Comparison of ENCODE assay signal across 21 cellular contexts in genomic region chr1:2819831-2820730, GRCh38. TPM values are rescaled to one million over a fixed set of nuclear protein-coding genes. Genes with fewer than 3 reads are reported as not detected.
DNase-seq lines count a peak whose midpoint lies in the region; ATAC-seq, FAIRE-seq and TF ChIP-seq lines count a peak whose summit lies in the region.
"Had no signal": no experiment of that assay in that cellular context is flagged by ENCODE, and none has a peak within 500 bp of the region (broad histone marks: within the 10 kb centered on the region; RNA-seq: fewer than 3 reads in every experiment).

No MANE protein-coding gene starts in this region.

- H3K18ac ChIP-seq in trophoblast cell (ENCODE audit: low read length) = no peak overlapping the region

- no peaks in the 10 kb centered on the region for H3K27me3 Mint-ChIP-seq in chondrocyte (ENCODE audit: low read depth)

- no peaks in the 10 kb centered on the region for H3K4me1 Mint-ChIP-seq in chondrocyte (ENCODE audit: low read depth)

- H3K36me3 ChIP-seq in kidney (ENCODE audit: control insufficient read depth in 1 of 2, insufficient read depth in 2 of 2, low read length in 2 of 2) (no peaks in the 10 kb centered on the region), trophoblast cell (ENCODE audit: control insufficient read depth in 1 of 2, insufficient read depth in 2 of 2, low read length in 2 of 2) (no peaks in the 10 kb centered on the region)
- H3K36me3 ChIP-seq: HAP-1 had no signal

- H3K9ac ChIP-seq in kidney (ENCODE audit: low read length in 2 of 2) (no peak overlapping the region), trophoblast cell (ENCODE audit: low read length) (no peak overlapping the region)
- H3K9ac ChIP-seq: GM23248 had no signal

- H3K27ac Mint-ChIP-seq in chondrocyte (ENCODE audit: unreplicated experiment) = no peak overlapping the region
- H3K27ac Mint-ChIP-seq: CD4-positive, alpha-beta T cell had no signal

- H3K27ac ChIP-seq in kidney (ENCODE audit: low read depth in 2 of 2, low read length in 2 of 2) (no peak overlapping the region), trophoblast cell (ENCODE audit: low read depth, low read length) (no peak overlapping the region)
- H3K27ac ChIP-seq: 22Rv1, A549, C4-2B, GM23248, HL-60 had no signal

- H3K9me3 Mint-ChIP-seq in chondrocyte (ENCODE audit: low read depth) = peaks cover 23% of the 10 kb centered on the region
- H3K9me3 Mint-ChIP-seq: CD4-positive, alpha-beta T cell had no signal

- no peak overlapping the region for H2BK12ac ChIP-seq in trophoblast cell (ENCODE audit: low read length)

- H3K79me1 ChIP-seq in trophoblast cell (ENCODE audit: low read length) = no peaks in the 10 kb centered on the region

- H3K9me3 ChIP-seq in kidney (ENCODE audit: control insufficient read depth in 1 of 2, low read length in 2 of 2) = no peaks in the 10 kb centered on the region
- H3K9me3 ChIP-seq in trophoblast cell (ENCODE audit: insufficient read depth, low read depth, low read length) = peaks cover 73% of the 10 kb centered on the region
- H3K9me3 ChIP-seq: A549, Caco-2, HAP-1 had no signal

- H3K4me3 ChIP-seq in kidney (ENCODE audit: low read length in 2 of 2) = no peak overlapping the region
- peak overlapping the region; percentile 38 for H3K4me3 ChIP-seq in trophoblast cell (ENCODE audit: low read depth, low read length)
- H3K4me3 ChIP-seq: A549, GM23248, HAP-1 had no signal

- FAIRE-seq in kidney (lab: Jason Lieb, UNC) = no peak
- FAIRE-seq: A549, D721Med, G401.6, GM12892, GM18507 had no signal

- intact Hi-C loops in Right ventricle myocardium inferior (cut with DNase I) (no loop called here), cardiac septum (cut with DNase I) (no loop called here), kidney (cut with DNase I) (no loop called here)

- no peak for ATAC-seq in Right ventricle myocardium inferior
- ATAC-seq: A549 had no signal

- no CpG with 5 or more reads among the region's 31 CpGs for WGBS in trophoblast cell (ENCODE audit: extremely low coverage, insufficient coverage, insufficient read length)

- H3K4me2 ChIP-seq in trophoblast cell (ENCODE audit: low read length) = no peak overlapping the region
- H3K4me2 ChIP-seq: A549 had no signal

- no peak overlapping the region for H3K4me3 Mint-ChIP-seq in chondrocyte (ENCODE audit: unreplicated experiment)
- H3K4me3 Mint-ChIP-seq: CD4-positive, alpha-beta T cell had no signal

- H2BK120ac ChIP-seq in trophoblast cell (ENCODE audit: insufficient read depth, low read length, poor library complexity) = no peak overlapping the region

- no peak overlapping the region for H2AFZ ChIP-seq in trophoblast cell (ENCODE audit: insufficient read depth, low read length, poor library complexity)
- H2AFZ ChIP-seq: GM23248 had no signal

- H2BK5ac ChIP-seq in trophoblast cell (ENCODE audit: low read depth, low read length, poor library complexity) = no peak overlapping the region

- no peaks in the 10 kb centered on the region for H3K27me3 ChIP-seq in trophoblast cell (ENCODE audit: insufficient read depth, low read length)

- no peak overlapping the region for H4K91ac ChIP-seq in trophoblast cell (ENCODE audit: low read depth, low read length)

- TF ChIP-seq CTCF in chondrocyte (IDR thresholded peaks at IDR 0.05) (no peak), kidney (IDR thresholded peaks at IDR 0.05; ENCODE audit: borderline replicate concordance, extremely low read depth, insufficient read depth) (no peak)

- H3K23ac ChIP-seq in trophoblast cell (ENCODE audit: low read length) = no peak overlapping the region

- no peak overlapping the region for H4K12ac ChIP-seq in trophoblast cell (ENCODE audit: low read depth, low read length)

- H3K36me3 Mint-ChIP-seq in chondrocyte (ENCODE audit: low read depth) = no peaks in the 10 kb centered on the region

- no peak overlapping the region for H2AK5ac ChIP-seq in trophoblast cell (ENCODE audit: low read length)

- DNase-seq in Right ventricle myocardium inferior (ENCODE audit: missing footprints) (peak; percentile 28), cardiac septum (ENCODE audit: low spot score) (no peak), chondrocyte (ENCODE audit: low spot score) (peak; percentile 70), kidney (peak; percentile 56), trophoblast cell (no peak), epidermal melanocyte (ENCODE audit: insufficient read length, low spot score) (no peak), NCI-H128 (lab: John Stamatoyannopoulos, UW; ENCODE audit: unreplicated experiment) (no peak)
- DNase-seq in stimulated activated naive CD4-positive, alpha-beta T cell treated with Interleukin-2 at 50 U/mL for 16 hours (lab: John Stamatoyannopoulos, UW) = no peak
- DNase-seq: AML-193; Caco-2; CD4-positive, alpha-beta T cell; GM23248 had no signal

- no peaks in the 10 kb centered on the region for H3K79me2 ChIP-seq in trophoblast cell (ENCODE audit: control insufficient read depth, insufficient read depth, low read length, poor library complexity)

- H3K14ac ChIP-seq in trophoblast cell (ENCODE audit: low read length) = no peak overlapping the region

- peaks cover 0 to 2% of the 10 kb centered on the region in 2 donors for H3K4me1 ChIP-seq in kidney (ENCODE audit: control insufficient read depth in 1 of 2, insufficient read depth in 1 of 2, low read depth in 1 of 2, low read length in 2 of 2)
- no peaks in the 10 kb centered on the region for H3K4me1 ChIP-seq in trophoblast cell (ENCODE audit: control insufficient read depth in 1 of 2, insufficient read depth in 2 of 2, low read length in 2 of 2)
- H3K4me1 ChIP-seq: A549, Caco-2, HAP-1 had no signal

- H4K8ac ChIP-seq in trophoblast cell (ENCODE audit: low read depth, low read length) = no peak overlapping the region

- H3K4ac ChIP-seq in trophoblast cell (ENCODE audit: low read depth, low read length) = no peak overlapping the region

RNA-seq across cellular contexts. Expression of gene TTC34, which starts 18.6 kb away (rescaled TPM):
- total RNA-seq in Right ventricle myocardium inferior = 0.70 TPM
- total RNA-seq in cardiac septum = 0.35 TPM
- 0.60 to 1.8 TPM (median 0.67 TPM) in 3 replicates for total RNA-seq in chondrocyte
- 2.4 TPM for total RNA-seq in kidney
- 0.15 TPM for polyA plus RNA-seq in kidney (ENCODE audit: insufficient read depth, low read depth, low replicate concordance)
- 0.05 and 0.07 TPM in 2 replicates for polyA plus RNA-seq in trophoblast cell (2013)

Comparison
In these comparisons a context has a peak if more than half of its experiments do, and no peak if none do; other contexts are left out.
1. DNase-seq: peak in Right ventricle myocardium inferior (single experiment), chondrocyte (single experiment) and kidney (single experiment); none in cardiac septum (single experiment), trophoblast cell (0 of 2), stimulated activated naive CD4-positive, alpha-beta T cell treated with Interleukin-2 at 50 U/mL for 16 hours (single experiment), epidermal melanocyte (single experiment) and NCI-H128 (single experiment).